8 cellular contexts compared by ENCODE assay signal in the genomic region with DNA sequence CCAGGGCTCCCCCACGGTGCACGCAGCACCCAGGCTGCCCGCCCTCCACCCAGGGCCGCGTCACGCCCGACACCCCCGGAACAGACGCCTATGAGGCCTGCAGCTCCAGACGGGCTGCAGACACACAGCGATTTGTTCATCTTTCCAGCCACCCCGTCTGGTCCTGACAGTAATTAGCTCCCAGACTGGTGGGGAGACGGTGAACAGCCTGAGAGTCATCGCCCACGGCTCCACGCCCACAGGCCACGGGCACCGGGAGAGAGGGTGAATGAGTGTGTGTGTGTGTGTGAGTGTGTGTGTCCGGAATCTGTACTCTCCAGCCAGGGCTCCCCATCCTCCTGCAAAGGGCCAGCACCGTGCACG. TPM values are rescaled to one million over a fixed set of nuclear protein-coding genes. Genes with fewer than 3 reads are reported as not detected.
DNase-seq lines count a peak whose midpoint lies in the region; ATAC-seq, FAIRE-seq and TF ChIP-seq lines count a peak whose summit lies in the region.

No MANE protein-coding gene starts in this region.

- CTCF ChIA-PET in GM12878 (lab: Yijun Ruan, JAX): no interaction called here

- no peak for TF ChIP-seq RAD21 in GM12878 (IDR thresholded peaks at IDR 0.05; ENCODE audit: insufficient read depth, low read depth, low read length)

- no peak for FAIRE-seq in GM12878 (lab: Jason Lieb, UNC)

- 87% methylated on average over 21 of the region's 21 CpGs for WGBS in GM12878 (ENCODE audit: insufficient coverage, insufficient replicate concordance, low lambda C conversion rate, missing lambda C conversion rate)
- whole genome bisulfite sequencing in mesenchymal stem cell: 53% methylated on average over 20 of the region's 21 CpGs
- WGBS in ovary, 3 donors: 17 to 27% (median 20%) methylated on average over 18 to 21 of the region's 21 CpGs

- no peak overlapping the region for H2BK15ac ChIP-seq in mesenchymal stem cell (ENCODE audit: low read depth, poor library complexity, severe bottlenecking)

- TF ChIP-seq EP300 in GM12878 (IDR thresholded peaks at IDR 0.05; ENCODE audit: borderline replicate concordance in 1 of 2, control insufficient read depth in 1 of 2, low read depth in 2 of 2, low read length in 2 of 2) (no peak), ovary (IDR thresholded peaks at IDR 0.05) (no peak)

- H3K79me1 ChIP-seq in mesenchymal stem cell (replicated peaks; ENCODE audit: low read length, poor library complexity, severe bottlenecking): no peaks in the 10 kb centered on the region

- H3K9ac ChIP-seq in GM12878 (ENCODE audit: control insufficient read depth, insufficient read depth, low read length) (no peak overlapping the region), mesenchymal stem cell (ENCODE audit: low read length) (no peak overlapping the region)

- H3K27ac ChIP-seq in GM12878 (ENCODE audit: control insufficient read depth, insufficient read depth) (no peak overlapping the region), mesenchymal stem cell (ENCODE audit: low read length, poor library complexity, severe bottlenecking) (no peak overlapping the region), ovary (no peak overlapping the region)

- peak overlapping the region; percentile 75 for H2AK5ac ChIP-seq in mesenchymal stem cell (ENCODE audit: low read length, severe bottlenecking)

- H3K9me3 ChIP-seq in GM12878 (replicated peaks; ENCODE audit: control insufficient read depth, insufficient read depth, low read length) (no peaks in the 10 kb centered on the region), mesenchymal stem cell (ENCODE audit: control insufficient read depth, low read length) (no peaks in the 10 kb centered on the region), ovary (no peaks in the 10 kb centered on the region)

- in situ Hi-C loops in ACHN (cut with HindIII; ENCODE audit: low pct_ligation_motif_present, low pct_unique_long_range_greater_than_20kb, low sequenced_read_pairs) (no loop called here), GM12878 (cut with MboI) (no loop called here)

- no peak overlapping the region for H2BK5ac ChIP-seq in mesenchymal stem cell (ENCODE audit: low read depth, low read length, poor library complexity, severe bottlenecking)

- H3K23ac ChIP-seq in mesenchymal stem cell (ENCODE audit: low read length in 2 of 2): no peak overlapping the region

- no peaks in the 10 kb centered on the region for H4K20me1 ChIP-seq in GM12878 (ENCODE audit: control insufficient read depth, insufficient read depth)

- H3K36me3 ChIP-seq in GM12878 (ENCODE audit: control insufficient read depth in 2 of 2, insufficient read depth in 2 of 2, low read length in 1 of 2) (no peaks in the 10 kb centered on the region), mesenchymal stem cell (ENCODE audit: control insufficient read depth in 1 of 2, insufficient read depth in 2 of 2, low read depth in 1 of 2, low read length in 2 of 2) (no peaks in the 10 kb centered on the region), ovary (no peaks in the 10 kb centered on the region)

- peak overlapping the region; percentile 77 for H4K8ac ChIP-seq in mesenchymal stem cell (ENCODE audit: low read length)

- POLR2A ChIA-PET in GM12878 (lab: Charles Lee): no interaction called here

- peak overlapping the region; percentile 98 for H3K4me2 ChIP-seq in GM12878 (ENCODE audit: control insufficient read depth, insufficient read depth)
- H3K4me2 ChIP-seq in mesenchymal stem cell (ENCODE audit: low read length, poor library complexity, severe bottlenecking): no peak overlapping the region

- H3K14ac ChIP-seq in mesenchymal stem cell (ENCODE audit: low read length in 2 of 2): peak overlapping the region in 1 of 2 experiments; percentile 58

- no peak overlapping the region for H3K4me3 ChIP-seq in GM12878
- peak overlapping the region; percentile 56 to 82 for H3K4me3 ChIP-seq in mesenchymal stem cell (ENCODE audit: insufficient read depth in 1 of 2, low read depth in 1 of 2, low read length in 2 of 2)
- no peak overlapping the region for H3K4me3 ChIP-seq in ovary

- H2BK120ac ChIP-seq in mesenchymal stem cell (ENCODE audit: low read depth, low read length): no peak overlapping the region

- TF ChIP-seq CTCF in GM12878 (IDR thresholded peaks at IDR 0.05 in 2 of 3, conservative IDR thresholded peaks at IDR 0.05 in 1 of 3; ENCODE audit: control insufficient read depth in 2 of 3, extremely low read depth in 1 of 3, insufficient read depth in 1 of 3, low read depth in 3 of 3, low read length in 3 of 3): no peak
- TF ChIP-seq CTCF in ovary (IDR thresholded peaks at IDR 0.05): no peak

- DNase-seq in ACHN: peak; percentile 30
- peak; percentile 57 for DNase-seq in HK-2 (ENCODE audit: unreplicated experiment)
- no peak for DNase-seq in GM12878 (ENCODE audit: low read depth, low spot score)
- peak; percentile 86 for DNase-seq in mesenchymal stem cell
- no peak for DNase-seq in ovary
- no peak for DNase-seq in NCI-H510A (lab: John Stamatoyannopoulos, UW)

- TF ChIP-seq POLR2A in GM12878 (IDR thresholded peaks at IDR 0.05; ENCODE audit: low read depth, low read length) (no peak), ovary (IDR thresholded peaks at IDR 0.05) (no peak)

- H3K4ac ChIP-seq in mesenchymal stem cell (ENCODE audit: low read depth in 1 of 2, low read length in 2 of 2): peak overlapping the region in 1 of 2 experiments; percentile 26

- H2AFZ ChIP-seq in GM12878 (ENCODE audit: control insufficient read depth, low read depth, low read length): no peak overlapping the region; the same call in 1 of the 2 replicates
- no peak overlapping the region for H2AFZ ChIP-seq in mesenchymal stem cell (ENCODE audit: low read depth, low read length)

- peaks cover 23% of the 10 kb centered on the region for H3K4me1 ChIP-seq in GM12878 (ENCODE audit: control insufficient read depth, insufficient read depth, low read length)
- H3K4me1 ChIP-seq in mesenchymal stem cell (ENCODE audit: control insufficient read depth, insufficient read depth, low read depth, low read length): peaks cover 42% of the 10 kb centered on the region
- peaks cover 11% of the 10 kb centered on the region for H3K4me1 ChIP-seq in ovary (ENCODE audit: insufficient read depth)

- SMC1A ChIA-PET in GM12878 (lab: Charles Lee; ENCODE audit: uncharacterized antibody, unreplicated experiment): no interaction called here

- ATAC-seq in GM12878 (no peak), HG02840 (IDR thresholded peaks at IDR 0.05; ENCODE audit: low FRiP score, unreplicated experiment) (no peak), GM19035 (IDR thresholded peaks at IDR 0.05; ENCODE audit: unreplicated experiment) (no peak)

- H4K91ac ChIP-seq in mesenchymal stem cell (ENCODE audit: low read length): peak overlapping the region; percentile 88

- H3K79me2 ChIP-seq in GM12878 (ENCODE audit: control insufficient read depth, insufficient read depth, low read length): no peaks in the 10 kb centered on the region

- H3K27me3 ChIP-seq in GM12878 (replicated peaks in 1 of 2; ENCODE audit: control insufficient read depth in 2 of 2, insufficient read depth in 2 of 2, low read length in 1 of 2) (peaks cover 0 to 4% of the 10 kb centered on the region in 2 experiments; a peak in 2 of 4 replicates), mesenchymal stem cell (ENCODE audit: control insufficient read depth in 1 of 2, insufficient read depth in 1 of 2, low read length in 2 of 2) (peaks cover 0 to 6% of the 10 kb centered on the region in 2 experiments), ovary (no peaks in the 10 kb centered on the region)

- RAD21 ChIA-PET in GM12878 (lab: Charles Lee; ENCODE audit: unreplicated experiment): no interaction called here

- H2BK12ac ChIP-seq in mesenchymal stem cell (ENCODE audit: low read length in 2 of 2): peak overlapping the region in 1 of 2 experiments; percentile 50

- BruUV-seq in GM12878 (replicated peaks; lab: Mats Ljungman, UMichigan): no TSS peak

- intact Hi-C loops in GM12878 (cut with micrococcal nuclease; ENCODE audit: unreplicated experiment) (no loop called here), ovary (cut with DNase I) (loop anchor here in 2 of 4 donors (5.0 to 10.0 kb wide), 2 partner anchors 51 to 83 kb away; no protein-coding TSS in a partner anchor)

- H3K18ac ChIP-seq in mesenchymal stem cell (ENCODE audit: low read depth in 1 of 2, low read length in 2 of 2): no peak overlapping the region

RNA-seq across cellular contexts. Expression of gene GADD45B, which starts 18.1 kb away (rescaled TPM):
- total RNA-seq in GM12878 (2013; cell fraction: nucleolus; rRNA removed): 313 and 319 TPM in 2 replicates
- total RNA-seq in GM12878 (2014; rRNA removed): 89.5 and 97.3 TPM in 2 replicates
- 51.1 and 53.5 TPM in 2 replicates for total RNA-seq in GM12878 (2014; rRNA removed; fragmentation: Illumina TruSeq; extraction: Trizol)
- 101 and 104 TPM in 2 replicates for total RNA-seq in GM12878 (2021)
- 59.9 TPM for polyA plus RNA-seq in GM12878 (2011; ENCODE audit: low read depth)
- 112 and 180 TPM in 2 replicates for polyA plus RNA-seq in GM12878 (2011; rRNA removed)
- 262 and 293 TPM in 2 replicates for polyA plus RNA-seq in GM12878 (2011; cell fraction: cytosol; rRNA removed)
- polyA plus RNA-seq in GM12878 (2011; cell fraction: nucleus; rRNA removed): 355 and 391 TPM in 2 replicates
- 129 and 137 TPM in 2 replicates for polyA plus RNA-seq in GM12878 (2012)
- polyA plus RNA-seq in GM12878 (2014; fragmentation: Illumina TruSeq; extraction: Trizol): 12.4 and 33.7 TPM in 2 replicates
- polyA plus RNA-seq in GM12878 (2014; fragmentation: Nextera tagmentation; extraction: Ambion mirVana): 10 to 100 TPM in 1 of 2 experiments, 1 to 10 TPM in 1; 2.4 to 10.5 TPM
- 150 and 165 TPM in 2 replicates for polyA plus RNA-seq in GM12878 (2014; rRNA removed)
- 100 to 1,000 TPM in 1 of 2 experiments, 10 to 100 TPM in 1; 92.7 to 106 TPM for polyA plus RNA-seq in GM12878 (2016; fragmentation: Nextera tagmentation; extraction: Ambion mirVana)
- polyA minus RNA-seq in GM12878 (2011; rRNA and poly(A)+ RNA removed): 93.1 and 170 TPM in 2 replicates
- polyA minus RNA-seq in GM12878 (2011; cell fraction: cytosol; rRNA and poly(A)+ RNA removed): 64.0 and 71.2 TPM in 2 replicates
- 216 and 321 TPM in 2 replicates for polyA minus RNA-seq in GM12878 (2011; cell fraction: nucleus; rRNA and poly(A)+ RNA removed)
- 57.8 TPM for polyA plus RNA-seq in mesenchymal stem cell (2013, experiment 1 of 2)
- polyA plus RNA-seq in mesenchymal stem cell (2013, experiment 2 of 2): 51.9 TPM
- total RNA-seq in ovary: 100 to 1,000 TPM in 2 of 7 donors, 10 to 100 TPM in 5; 47.0 to 414 (median 73.9) TPM
- polyA plus RNA-seq in ovary: 100 to 1,000 TPM in 1 of 2 donors, 10 to 100 TPM in 1; 17.8 to 120 TPM

RNA-seq across cellular contexts. Expression of gene LMNB2, which starts 37.3 kb away (rescaled TPM):
- 39.2 and 49.9 TPM in 2 replicates for total RNA-seq in GM12878 (2013; cell fraction: nucleolus; rRNA removed)
- total RNA-seq in GM12878 (2014; rRNA removed) (98.7 and 107 TPM in 2 replicates), GM12878 (2014; rRNA removed; fragmentation: Illumina TruSeq; extraction: Trizol) (63.4 and 66.4 TPM in 2 replicates), GM12878 (2021) (117 and 118 TPM in 2 replicates), ovary (10 to 100 TPM in 6 of 7 donors, 1 to 10 TPM in 1; 8.0 to 40.9 (median 25.6) TPM)
- polyA plus RNA-seq in GM12878 (2011; ENCODE audit: low read depth): 34.0 TPM
- polyA plus RNA-seq in GM12878 (2011; rRNA removed) (62.9 and 98.1 TPM in 2 replicates), GM12878 (2014; fragmentation: Illumina TruSeq; extraction: Trizol) (80.1 and 121 TPM in 2 replicates), GM12878 (2014; fragmentation: Nextera tagmentation; extraction: Ambion mirVana) (1 to 10 TPM in 1 of 2 experiments, under 1 TPM in 1; 0.61 to 1.9 TPM), GM12878 (2014; rRNA removed) (94.8 and 108 TPM in 2 replicates), GM12878 (2016; fragmentation: Nextera tagmentation; extraction: Ambion mirVana) (10 to 100 TPM; 10.4 to 47.3 TPM), ovary (10 to 100 TPM; 15.3 to 17.4 TPM)
- 131 and 153 TPM in 2 replicates for polyA plus RNA-seq in GM12878 (2011; cell fraction: cytosol; rRNA removed)
- 89.5 and 121 TPM in 2 replicates for polyA plus RNA-seq in GM12878 (2011; cell fraction: nucleus; rRNA removed)
- polyA plus RNA-seq in GM12878 (2012): 45.1 and 51.1 TPM in 2 replicates
- polyA minus RNA-seq in GM12878 (2011; rRNA and poly(A)+ RNA removed): 61.8 and 93.7 TPM in 2 replicates
- 29.2 and 34.9 TPM in 2 replicates for polyA minus RNA-seq in GM12878 (2011; cell fraction: cytosol; rRNA and poly(A)+ RNA removed)
- polyA minus RNA-seq in GM12878 (2011; cell fraction: nucleus; rRNA and poly(A)+ RNA removed): 14.7 and 19.8 TPM in 2 replicates
- 37.7 TPM for polyA plus RNA-seq in mesenchymal stem cell (2013, experiment 1 of 2)
- 35.4 TPM for polyA plus RNA-seq in mesenchymal stem cell (2013, experiment 2 of 2)

Comparison
In these comparisons a context has a peak if more than half of its experiments do, and no peak if none do; other contexts are left out.
1. DNase-seq: peak in ACHN (single experiment), HK-2 (single experiment) and mesenchymal stem cell (single experiment); none in GM12878 (single experiment), ovary (0 of 5) and NCI-H510A (single experiment).
2. H3K4me3 ChIP-seq: peak in mesenchymal stem cell (2 of 2); none in GM12878 (single experiment) and ovary (single experiment).